Comparison of ENCODE assay signal across 1 cellular context in the genomic region with DNA sequence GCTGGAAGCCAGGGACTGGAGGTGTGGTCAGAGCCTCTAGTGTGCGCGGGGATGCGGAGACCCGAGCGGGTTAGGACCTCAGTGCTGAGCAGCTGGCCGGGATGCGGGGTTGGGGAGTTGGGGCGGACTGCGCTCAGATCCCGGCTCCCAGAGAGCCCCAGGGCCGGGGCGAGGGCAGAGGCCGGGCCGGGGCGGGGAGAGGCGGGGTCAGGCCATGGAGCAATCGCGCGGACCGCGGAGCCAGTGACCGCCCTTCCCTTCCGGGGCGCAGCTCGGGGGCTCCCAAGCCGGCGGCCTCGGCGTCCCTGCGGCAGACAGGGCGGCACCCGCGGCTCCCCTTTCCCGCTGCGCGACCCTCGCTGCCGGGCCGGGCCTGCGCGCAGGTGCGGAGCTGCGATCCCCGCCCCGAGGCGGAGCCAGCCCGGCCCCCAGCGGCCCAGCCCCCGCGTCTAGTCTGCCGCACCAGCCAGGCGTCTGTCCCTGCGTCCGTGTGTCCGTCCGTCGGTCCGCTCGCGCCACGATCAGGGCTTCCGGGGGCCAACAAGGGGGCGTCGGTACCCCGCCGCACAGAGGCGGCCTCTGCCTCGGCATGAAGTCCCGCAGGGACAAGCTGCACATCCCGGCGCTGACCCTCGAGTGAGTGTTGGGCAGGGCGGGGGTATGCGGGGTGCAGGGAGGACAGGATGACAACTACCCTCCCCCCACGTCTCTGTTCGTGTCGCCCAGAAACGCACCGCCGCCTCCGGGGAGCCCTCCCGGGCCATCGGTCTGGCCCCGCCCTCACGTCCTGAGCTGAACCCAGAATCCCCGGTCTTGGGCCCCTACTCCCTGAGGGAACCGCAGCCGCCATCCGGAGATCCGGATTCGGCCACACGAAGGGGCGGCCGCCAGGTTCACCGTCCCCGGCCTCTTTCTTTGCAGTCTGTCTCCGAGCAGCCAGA.
TF ChIP-seq lines count a peak whose summit lies in the region.

No MANE protein-coding gene starts in this region.

TF ChIP-seq in K562, 482 proteins besides CTCF, POLR2A, EP300 and RAD21 (continued from another document and continues in another):
- TF ChIP-seq, protein P1, sequence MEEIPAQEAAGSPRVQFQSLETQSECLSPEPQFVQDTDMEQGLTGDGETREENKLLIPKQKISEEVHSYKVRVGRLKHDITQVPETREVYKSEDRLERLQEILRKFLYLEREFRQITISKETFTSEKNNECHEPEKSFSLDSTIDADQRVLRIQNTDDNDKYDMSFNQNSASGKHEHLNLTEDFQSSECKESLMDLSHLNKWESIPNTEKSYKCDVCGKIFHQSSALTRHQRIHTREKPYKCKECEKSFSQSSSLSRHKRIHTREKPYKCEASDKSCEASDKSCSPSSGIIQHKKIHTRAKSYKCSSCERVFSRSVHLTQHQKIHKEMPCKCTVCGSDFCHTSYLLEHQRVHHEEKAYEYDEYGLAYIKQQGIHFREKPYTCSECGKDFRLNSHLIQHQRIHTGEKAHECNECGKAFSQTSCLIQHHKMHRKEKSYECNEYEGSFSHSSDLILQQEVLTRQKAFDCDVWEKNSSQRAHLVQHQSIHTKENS (CRISPR knock-in tag; IDR thresholded peaks at IDR 0.05), result no peak
- TF ChIP-seq ZNF274 (IDR thresholded peaks at IDR 0.05; ENCODE audit: borderline replicate concordance, low read depth, low read length), result no peak
- no peak for TF ChIP-seq ZNF143 (CRISPR knock-in tag; IDR thresholded peaks at IDR 0.05)
- TF ChIP-seq, protein P2, sequence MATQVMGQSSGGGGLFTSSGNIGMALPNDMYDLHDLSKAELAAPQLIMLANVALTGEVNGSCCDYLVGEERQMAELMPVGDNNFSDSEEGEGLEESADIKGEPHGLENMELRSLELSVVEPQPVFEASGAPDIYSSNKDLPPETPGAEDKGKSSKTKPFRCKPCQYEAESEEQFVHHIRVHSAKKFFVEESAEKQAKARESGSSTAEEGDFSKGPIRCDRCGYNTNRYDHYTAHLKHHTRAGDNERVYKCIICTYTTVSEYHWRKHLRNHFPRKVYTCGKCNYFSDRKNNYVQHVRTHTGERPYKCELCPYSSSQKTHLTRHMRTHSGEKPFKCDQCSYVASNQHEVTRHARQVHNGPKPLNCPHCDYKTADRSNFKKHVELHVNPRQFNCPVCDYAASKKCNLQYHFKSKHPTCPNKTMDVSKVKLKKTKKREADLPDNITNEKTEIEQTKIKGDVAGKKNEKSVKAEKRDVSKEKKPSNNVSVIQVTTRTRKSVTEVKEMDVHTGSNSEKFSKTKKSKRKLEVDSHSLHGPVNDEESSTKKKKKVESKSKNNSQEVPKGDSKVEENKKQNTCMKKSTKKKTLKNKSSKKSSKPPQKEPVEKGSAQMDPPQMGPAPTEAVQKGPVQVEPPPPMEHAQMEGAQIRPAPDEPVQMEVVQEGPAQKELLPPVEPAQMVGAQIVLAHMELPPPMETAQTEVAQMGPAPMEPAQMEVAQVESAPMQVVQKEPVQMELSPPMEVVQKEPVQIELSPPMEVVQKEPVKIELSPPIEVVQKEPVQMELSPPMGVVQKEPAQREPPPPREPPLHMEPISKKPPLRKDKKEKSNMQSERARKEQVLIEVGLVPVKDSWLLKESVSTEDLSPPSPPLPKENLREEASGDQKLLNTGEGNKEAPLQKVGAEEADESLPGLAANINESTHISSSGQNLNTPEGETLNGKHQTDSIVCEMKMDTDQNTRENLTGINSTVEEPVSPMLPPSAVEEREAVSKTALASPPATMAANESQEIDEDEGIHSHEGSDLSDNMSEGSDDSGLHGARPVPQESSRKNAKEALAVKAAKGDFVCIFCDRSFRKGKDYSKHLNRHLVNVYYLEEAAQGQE (CRISPR knock-in tag; IDR thresholded peaks at IDR 0.05; ENCODE audit: low read depth), result peak; percentile 36; the same call in 1 of the 2 replicates
- no peak for TF ChIP-seq ZSCAN29 (IDR thresholded peaks at IDR 0.05)
- no peak for TF ChIP-seq EHMT2 (IDR thresholded peaks at IDR 0.05)
- TF ChIP-seq CCAR2 (IDR thresholded peaks at IDR 0.05; ENCODE audit: low read depth, low read length), result no peak
- no peak for TF ChIP-seq ZNF699 (CRISPR knock-in tag; IDR thresholded peaks at IDR 0.05; ENCODE audit: insufficient replicate concordance)
- TF ChIP-seq DMBX1 (CRISPR knock-in tag; IDR thresholded peaks at IDR 0.05; ENCODE audit: borderline replicate concordance), result no peak
- no peak for TF ChIP-seq TSC22D4 (tag; IDR thresholded peaks at IDR 0.05)
- TF ChIP-seq RFX5 (IDR thresholded peaks at IDR 0.05; ENCODE audit: low read depth, low read length), result no peak
- TF ChIP-seq ZNF785 (CRISPR knock-in tag; IDR thresholded peaks at IDR 0.05), result no peak
- TF ChIP-seq ZNF146 (CRISPR knock-in tag; IDR thresholded peaks at IDR 0.05; ENCODE audit: unreplicated experiment), result no peak
- no peak for TF ChIP-seq STAT5B (CRISPR knock-in tag; IDR thresholded peaks at IDR 0.05)
- TF ChIP-seq PHF8 (IDR thresholded peaks at IDR 0.05; ENCODE audit: borderline replicate concordance, low read length), result peak; percentile 57; the same call in 1 of the 2 replicates
- no peak for TF ChIP-seq POU5F1 (IDR thresholded peaks at IDR 0.05; ENCODE audit: borderline replicate concordance, low read depth, low read length, partially characterized antibody)
- TF ChIP-seq PHB2 (IDR thresholded peaks at IDR 0.05; ENCODE audit: low read depth), result no peak
- TF ChIP-seq ZEB2 (IDR thresholded peaks at IDR 0.05), result no peak
- TF ChIP-seq FOXK1 (CRISPR knock-in tag; IDR thresholded peaks at IDR 0.05; ENCODE audit: borderline replicate concordance), result no peak
- TF ChIP-seq ZNF324 (CRISPR knock-in tag; IDR thresholded peaks at IDR 0.05), result no peak
- no peak for TF ChIP-seq OTX1 (CRISPR knock-in tag; IDR thresholded peaks at IDR 0.05)
- TF ChIP-seq, protein P3, sequence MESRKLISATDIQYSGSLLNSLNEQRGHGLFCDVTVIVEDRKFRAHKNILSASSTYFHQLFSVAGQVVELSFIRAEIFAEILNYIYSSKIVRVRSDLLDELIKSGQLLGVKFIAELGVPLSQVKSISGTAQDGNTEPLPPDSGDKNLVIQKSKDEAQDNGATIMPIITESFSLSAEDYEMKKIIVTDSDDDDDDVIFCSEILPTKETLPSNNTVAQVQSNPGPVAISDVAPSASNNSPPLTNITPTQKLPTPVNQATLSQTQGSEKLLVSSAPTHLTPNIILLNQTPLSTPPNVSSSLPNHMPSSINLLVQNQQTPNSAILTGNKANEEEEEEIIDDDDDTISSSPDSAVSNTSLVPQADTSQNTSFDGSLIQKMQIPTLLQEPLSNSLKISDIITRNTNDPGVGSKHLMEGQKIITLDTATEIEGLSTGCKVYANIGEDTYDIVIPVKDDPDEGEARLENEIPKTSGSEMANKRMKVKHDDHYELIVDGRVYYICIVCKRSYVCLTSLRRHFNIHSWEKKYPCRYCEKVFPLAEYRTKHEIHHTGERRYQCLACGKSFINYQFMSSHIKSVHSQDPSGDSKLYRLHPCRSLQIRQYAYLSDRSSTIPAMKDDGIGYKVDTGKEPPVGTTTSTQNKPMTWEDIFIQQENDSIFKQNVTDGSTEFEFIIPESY (CRISPR knock-in tag; IDR thresholded peaks at IDR 0.05), result no peak; the same call in 1 of the 2 replicates
- TF ChIP-seq FOXJ2 (tag; IDR thresholded peaks at IDR 0.05), result no peak
- TF ChIP-seq, protein P4, sequence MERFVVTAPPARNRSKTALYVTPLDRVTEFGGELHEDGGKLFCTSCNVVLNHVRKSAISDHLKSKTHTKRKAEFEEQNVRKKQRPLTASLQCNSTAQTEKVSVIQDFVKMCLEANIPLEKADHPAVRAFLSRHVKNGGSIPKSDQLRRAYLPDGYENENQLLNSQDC (CRISPR knock-in tag; IDR thresholded peaks at IDR 0.05), result no peak
- TF ChIP-seq TFAM (CRISPR knock-in tag; conservative IDR thresholded peaks at IDR 0.05), result no peak
- TF ChIP-seq, protein P5, sequence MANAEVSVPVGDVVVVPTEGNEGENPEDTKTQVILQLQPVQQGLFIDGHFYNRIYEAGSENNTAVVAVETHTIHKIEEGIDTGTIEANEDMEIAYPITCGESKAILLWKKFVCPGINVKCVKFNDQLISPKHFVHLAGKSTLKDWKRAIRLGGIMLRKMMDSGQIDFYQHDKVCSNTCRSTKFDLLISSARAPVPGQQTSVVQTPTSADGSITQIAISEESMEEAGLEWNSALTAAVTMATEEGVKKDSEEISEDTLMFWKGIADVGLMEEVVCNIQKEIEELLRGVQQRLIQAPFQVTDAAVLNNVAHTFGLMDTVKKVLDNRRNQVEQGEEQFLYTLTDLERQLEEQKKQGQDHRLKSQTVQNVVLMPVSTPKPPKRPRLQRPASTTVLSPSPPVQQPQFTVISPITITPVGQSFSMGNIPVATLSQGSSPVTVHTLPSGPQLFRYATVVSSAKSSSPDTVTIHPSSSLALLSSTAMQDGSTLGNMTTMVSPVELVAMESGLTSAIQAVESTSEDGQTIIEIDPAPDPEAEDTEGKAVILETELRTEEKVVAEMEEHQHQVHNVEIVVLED (CRISPR knock-in tag; IDR thresholded peaks at IDR 0.05), result no peak
- TF ChIP-seq, protein P6, sequence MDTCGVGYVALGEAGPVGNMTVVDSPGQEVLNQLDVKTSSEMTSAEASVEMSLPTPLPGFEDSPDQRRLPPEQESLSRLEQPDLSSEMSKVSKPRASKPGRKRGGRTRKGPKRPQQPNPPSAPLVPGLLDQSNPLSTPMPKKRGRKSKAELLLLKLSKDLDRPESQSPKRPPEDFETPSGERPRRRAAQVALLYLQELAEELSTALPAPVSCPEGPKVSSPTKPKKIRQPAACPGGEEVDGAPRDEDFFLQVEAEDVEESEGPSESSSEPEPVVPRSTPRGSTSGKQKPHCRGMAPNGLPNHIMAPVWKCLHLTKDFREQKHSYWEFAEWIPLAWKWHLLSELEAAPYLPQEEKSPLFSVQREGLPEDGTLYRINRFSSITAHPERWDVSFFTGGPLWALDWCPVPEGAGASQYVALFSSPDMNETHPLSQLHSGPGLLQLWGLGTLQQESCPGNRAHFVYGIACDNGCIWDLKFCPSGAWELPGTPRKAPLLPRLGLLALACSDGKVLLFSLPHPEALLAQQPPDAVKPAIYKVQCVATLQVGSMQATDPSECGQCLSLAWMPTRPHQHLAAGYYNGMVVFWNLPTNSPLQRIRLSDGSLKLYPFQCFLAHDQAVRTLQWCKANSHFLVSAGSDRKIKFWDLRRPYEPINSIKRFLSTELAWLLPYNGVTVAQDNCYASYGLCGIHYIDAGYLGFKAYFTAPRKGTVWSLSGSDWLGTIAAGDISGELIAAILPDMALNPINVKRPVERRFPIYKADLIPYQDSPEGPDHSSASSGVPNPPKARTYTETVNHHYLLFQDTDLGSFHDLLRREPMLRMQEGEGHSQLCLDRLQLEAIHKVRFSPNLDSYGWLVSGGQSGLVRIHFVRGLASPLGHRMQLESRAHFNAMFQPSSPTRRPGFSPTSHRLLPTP (IDR thresholded peaks at IDR 0.05; ENCODE audit: borderline replicate concordance, extremely low read depth, insufficient read length), result peak; percentile 11
- peak in 1 of 2 experiments; percentile 78; a peak in 2 of 4 replicates for TF ChIP-seq NONO (IDR thresholded peaks at IDR 0.05; ENCODE audit: low read depth in 2 of 2, low read length in 1 of 2)
- no peak for TF ChIP-seq PURB (CRISPR knock-in tag; IDR thresholded peaks at IDR 0.05; ENCODE audit: low read depth)
- TF ChIP-seq NCOR1 (IDR thresholded peaks at IDR 0.05), result no peak
- TF ChIP-seq LCOR (CRISPR knock-in tag; IDR thresholded peaks at IDR 0.05), result no peak
- TF ChIP-seq, protein P7, sequence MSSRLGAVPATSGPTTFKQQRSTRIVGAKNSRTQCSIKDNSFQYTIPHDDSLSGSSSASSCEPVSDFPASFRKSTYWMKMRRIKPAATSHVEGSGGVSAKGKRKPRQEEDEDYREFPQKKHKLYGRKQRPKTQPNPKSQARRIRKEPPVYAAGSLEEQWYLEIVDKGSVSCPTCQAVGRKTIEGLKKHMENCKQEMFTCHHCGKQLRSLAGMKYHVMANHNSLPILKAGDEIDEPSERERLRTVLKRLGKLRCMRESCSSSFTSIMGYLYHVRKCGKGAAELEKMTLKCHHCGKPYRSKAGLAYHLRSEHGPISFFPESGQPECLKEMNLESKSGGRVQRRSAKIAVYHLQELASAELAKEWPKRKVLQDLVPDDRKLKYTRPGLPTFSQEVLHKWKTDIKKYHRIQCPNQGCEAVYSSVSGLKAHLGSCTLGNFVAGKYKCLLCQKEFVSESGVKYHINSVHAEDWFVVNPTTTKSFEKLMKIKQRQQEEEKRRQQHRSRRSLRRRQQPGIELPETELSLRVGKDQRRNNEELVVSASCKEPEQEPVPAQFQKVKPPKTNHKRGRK (tag; IDR thresholded peaks at IDR 0.05), result no peak
- TF ChIP-seq DDX20 (tag; IDR thresholded peaks at IDR 0.05; ENCODE audit: low read depth), result no peak
- TF ChIP-seq MECOM (CRISPR knock-in tag; IDR thresholded peaks at IDR 0.05), result no peak
- TF ChIP-seq, protein P8, sequence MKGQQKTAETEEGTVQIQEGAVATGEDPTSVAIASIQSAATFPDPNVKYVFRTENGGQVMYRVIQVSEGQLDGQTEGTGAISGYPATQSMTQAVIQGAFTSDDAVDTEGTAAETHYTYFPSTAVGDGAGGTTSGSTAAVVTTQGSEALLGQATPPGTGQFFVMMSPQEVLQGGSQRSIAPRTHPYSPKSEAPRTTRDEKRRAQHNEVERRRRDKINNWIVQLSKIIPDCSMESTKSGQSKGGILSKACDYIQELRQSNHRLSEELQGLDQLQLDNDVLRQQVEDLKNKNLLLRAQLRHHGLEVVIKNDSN (CRISPR knock-in tag; IDR thresholded peaks at IDR 0.05), result no peak
- TF ChIP-seq RFX1 (IDR thresholded peaks at IDR 0.05), result no peak
- no peak for TF ChIP-seq PHB (CRISPR knock-in tag; IDR thresholded peaks at IDR 0.05)
- TF ChIP-seq CEBPB (tag; IDR thresholded peaks at IDR 0.05), result peak; percentile 63
- TF ChIP-seq SLC30A9 (CRISPR knock-in tag; IDR thresholded peaks at IDR 0.05), result no peak
- TF ChIP-seq HLTF (IDR thresholded peaks at IDR 0.05), result no peak
- TF ChIP-seq, protein P9, sequence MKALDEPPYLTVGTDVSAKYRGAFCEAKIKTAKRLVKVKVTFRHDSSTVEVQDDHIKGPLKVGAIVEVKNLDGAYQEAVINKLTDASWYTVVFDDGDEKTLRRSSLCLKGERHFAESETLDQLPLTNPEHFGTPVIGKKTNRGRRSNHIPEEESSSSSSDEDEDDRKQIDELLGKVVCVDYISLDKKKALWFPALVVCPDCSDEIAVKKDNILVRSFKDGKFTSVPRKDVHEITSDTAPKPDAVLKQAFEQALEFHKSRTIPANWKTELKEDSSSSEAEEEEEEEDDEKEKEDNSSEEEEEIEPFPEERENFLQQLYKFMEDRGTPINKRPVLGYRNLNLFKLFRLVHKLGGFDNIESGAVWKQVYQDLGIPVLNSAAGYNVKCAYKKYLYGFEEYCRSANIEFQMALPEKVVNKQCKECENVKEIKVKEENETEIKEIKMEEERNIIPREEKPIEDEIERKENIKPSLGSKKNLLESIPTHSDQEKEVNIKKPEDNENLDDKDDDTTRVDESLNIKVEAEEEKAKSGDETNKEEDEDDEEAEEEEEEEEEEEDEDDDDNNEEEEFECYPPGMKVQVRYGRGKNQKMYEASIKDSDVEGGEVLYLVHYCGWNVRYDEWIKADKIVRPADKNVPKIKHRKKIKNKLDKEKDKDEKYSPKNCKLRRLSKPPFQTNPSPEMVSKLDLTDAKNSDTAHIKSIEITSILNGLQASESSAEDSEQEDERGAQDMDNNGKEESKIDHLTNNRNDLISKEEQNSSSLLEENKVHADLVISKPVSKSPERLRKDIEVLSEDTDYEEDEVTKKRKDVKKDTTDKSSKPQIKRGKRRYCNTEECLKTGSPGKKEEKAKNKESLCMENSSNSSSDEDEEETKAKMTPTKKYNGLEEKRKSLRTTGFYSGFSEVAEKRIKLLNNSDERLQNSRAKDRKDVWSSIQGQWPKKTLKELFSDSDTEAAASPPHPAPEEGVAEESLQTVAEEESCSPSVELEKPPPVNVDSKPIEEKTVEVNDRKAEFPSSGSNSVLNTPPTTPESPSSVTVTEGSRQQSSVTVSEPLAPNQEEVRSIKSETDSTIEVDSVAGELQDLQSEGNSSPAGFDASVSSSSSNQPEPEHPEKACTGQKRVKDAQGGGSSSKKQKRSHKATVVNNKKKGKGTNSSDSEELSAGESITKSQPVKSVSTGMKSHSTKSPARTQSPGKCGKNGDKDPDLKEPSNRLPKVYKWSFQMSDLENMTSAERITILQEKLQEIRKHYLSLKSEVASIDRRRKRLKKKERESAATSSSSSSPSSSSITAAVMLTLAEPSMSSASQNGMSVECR (CRISPR knock-in tag; IDR thresholded peaks at IDR 0.05), result no peak
- TF ChIP-seq E2F3 (CRISPR knock-in tag; IDR thresholded peaks at IDR 0.05), result no peak
